Comparison of ENCODE assay signal across 8 cellular contexts in genomic region chr5:124747770-124748686, GRCh38. TPM values are rescaled to one million over a fixed set of nuclear protein-coding genes. Genes with fewer than 3 reads are reported as not detected.
DNase-seq lines count a peak whose midpoint lies in the region; ATAC-seq and TF ChIP-seq lines count a peak whose summit lies in the region.

No MANE protein-coding gene starts in this region.

- no peaks in the 10 kb centered on the region for H3K9me3 ChIP-seq in SJCRH30 (replicated peaks)
- no peaks in the 10 kb centered on the region for H3K9me3 ChIP-seq in fibroblast of lung (ENCODE audit: control insufficient read depth, insufficient read depth, low read depth, low read length)
- no peaks in the 10 kb centered on the region for H3K9me3 ChIP-seq in neuron (ENCODE audit: low read length)

- DNase-seq in Ammon's horn (ENCODE audit: low spot score): peak; percentile 68
- peak; percentile 42 to 69 for DNase-seq in SJCRH30
- peak in 1 of 2 donors; percentile 60 for DNase-seq in fibroblast of lung (ENCODE audit: low read depth in 2 of 2)
- no peak for DNase-seq in D341Med (ENCODE audit: low spot score)
- no peak for DNase-seq in activated CD4-positive, alpha-beta memory T cell treated with anti-CD3 and anti-CD28 coated beads, Interleukin-2, amount 10 ng/mL, durations not matched to agents 7 days and 5 days

- peaks cover 42% of the 10 kb centered on the region for H3K27me3 Mint-ChIP-seq in activated CD4-positive, alpha-beta memory T cell treated with anti-CD3 and anti-CD28 coated beads, Interleukin-2, amount 10 ng/mL, durations not matched to agents 7 days and 5 days

- peaks cover 12% of the 10 kb centered on the region for H3K4me1 ChIP-seq in SJCRH30
- H3K4me1 ChIP-seq in fibroblast of lung (ENCODE audit: control insufficient read depth, extremely low read depth, insufficient read depth, low read length): peaks cover 1% of the 10 kb centered on the region
- H3K4me1 ChIP-seq in neuron (ENCODE audit: insufficient read depth, low read length): peaks cover 18% of the 10 kb centered on the region

- H3K4me3 Mint-ChIP-seq in activated CD4-positive, alpha-beta memory T cell treated with anti-CD3 and anti-CD28 coated beads, Interleukin-2, amount 10 ng/mL, durations not matched to agents 7 days and 5 days: no peak overlapping the region

- TF ChIP-seq CTCF in fibroblast of lung (conservative IDR thresholded peaks at IDR 0.05 in 1 of 2, IDR thresholded peaks at IDR 0.05 in 1 of 2; ENCODE audit: low read depth in 1 of 2, low read length in 2 of 2): no peak

- no peaks in the 10 kb centered on the region for H3K36me3 Mint-ChIP-seq in activated CD4-positive, alpha-beta memory T cell treated with anti-CD3 and anti-CD28 coated beads, Interleukin-2, amount 10 ng/mL, durations not matched to agents 7 days and 5 days (ENCODE audit: low read depth)

- ATAC-seq in GM19035 (IDR thresholded peaks at IDR 0.05; ENCODE audit: unreplicated experiment): peak; percentile 50
- ATAC-seq in HG03280 (IDR thresholded peaks at IDR 0.05; ENCODE audit: unreplicated experiment): peak; percentile 48

- peak overlapping the region; percentile 49 for H3K4me2 ChIP-seq in fibroblast of lung (ENCODE audit: extremely low read depth, insufficient read depth, low read length)

- CTCF ChIA-PET in activated CD4-positive, alpha-beta memory T cell treated with anti-CD3 and anti-CD28 coated beads, Interleukin-2, amount 10 ng/mL, durations not matched to agents 7 days and 5 days (lab: Charles Lee): no interaction called here

- H3K4me1 Mint-ChIP-seq in activated CD4-positive, alpha-beta memory T cell treated with anti-CD3 and anti-CD28 coated beads, Interleukin-2, amount 10 ng/mL, durations not matched to agents 7 days and 5 days: no peaks in the 10 kb centered on the region

- no peaks in the 10 kb centered on the region for H3K9me3 Mint-ChIP-seq in activated CD4-positive, alpha-beta memory T cell treated with anti-CD3 and anti-CD28 coated beads, Interleukin-2, amount 10 ng/mL, durations not matched to agents 7 days and 5 days

- no peak overlapping the region for H3K27ac Mint-ChIP-seq in activated CD4-positive, alpha-beta memory T cell treated with anti-CD3 and anti-CD28 coated beads, Interleukin-2, amount 10 ng/mL, durations not matched to agents 7 days and 5 days

- H3K27ac ChIP-seq in SJCRH30: peak overlapping the region; percentile 83
- peak overlapping the region; percentile 72 for H3K27ac ChIP-seq in fibroblast of lung (ENCODE audit: insufficient read depth, low read length)

- H3K27me3 ChIP-seq in SJCRH30 (no peaks in the 10 kb centered on the region), fibroblast of lung (ENCODE audit: control insufficient read depth, insufficient read depth, low read length) (no peaks in the 10 kb centered on the region), neuron (ENCODE audit: insufficient read depth, low read length) (no peaks in the 10 kb centered on the region)

- peaks cover 28% of the 10 kb centered on the region for H3K79me2 ChIP-seq in fibroblast of lung (ENCODE audit: control insufficient read depth, insufficient read depth, low read length)

- POLR2A ChIA-PET in activated CD4-positive, alpha-beta memory T cell treated with anti-CD3 and anti-CD28 coated beads, Interleukin-2, amount 10 ng/mL, durations not matched to agents 7 days and 5 days (lab: Charles Lee): no interaction called here

- H4K20me1 ChIP-seq in fibroblast of lung (ENCODE audit: control insufficient read depth, extremely low read depth, insufficient read depth, low read length): no peaks in the 10 kb centered on the region

- peak overlapping the region; percentile 57 for H3K9ac ChIP-seq in fibroblast of lung (ENCODE audit: insufficient read depth, low read length)

- H2AFZ ChIP-seq in fibroblast of lung (ENCODE audit: low read length): peak overlapping the region; percentile 37
- no peak overlapping the region for H2AFZ ChIP-seq in neuron (ENCODE audit: low read depth, low read length)

- H3K4me3 ChIP-seq in SJCRH30: peak overlapping the region; percentile 64
- peak overlapping the region; percentile 57 to 96 (median 64) for H3K4me3 ChIP-seq in fibroblast of lung (replicated peaks in 1 of 4; ENCODE audit: control extremely low read depth in 1 of 4, insufficient read depth in 1 of 4, low read depth in 3 of 4, low read length in 4 of 4)
- H3K4me3 ChIP-seq in neuron (ENCODE audit: low read length): peak overlapping the region; percentile 64

- H3K36me3 ChIP-seq in SJCRH30: no peaks in the 10 kb centered on the region
- no peaks in the 10 kb centered on the region for H3K36me3 ChIP-seq in fibroblast of lung (ENCODE audit: control insufficient read depth, insufficient read depth, low read length)
- peaks cover 7% of the 10 kb centered on the region for H3K36me3 ChIP-seq in neuron (ENCODE audit: insufficient read depth, low read length)

RNA-seq across cellular contexts. Expression of gene ZNF608, which starts 1.6 kb away (rescaled TPM):
- total RNA-seq in SJCRH30 (2014; rRNA removed; shearing (Covaris generic)): 10.9 and 12.6 TPM in 2 replicates
- total RNA-seq in fibroblast of lung: 18.0 and 25.3 TPM in 2 replicates
- polyA plus RNA-seq in fibroblast of lung: 12.4 and 16.5 TPM in 2 replicates
- polyA plus RNA-seq in fibroblast of lung (2012): 11.4 and 12.2 TPM in 2 replicates
- polyA minus RNA-seq in fibroblast of lung (ENCODE audit: low replicate concordance): 7.8 and 16.1 TPM in 2 replicates
- not detected for total RNA-seq in activated CD4-positive, alpha-beta memory T cell treated with anti-CD3 and anti-CD28 coated beads, Interleukin-2, amount 10 ng/mL, durations not matched to agents 7 days and 5 days

Comparison
In these comparisons a context has a peak if more than half of its experiments do, and no peak if none do; other contexts are left out.
1. DNase-seq: peak in Ammon's horn (single experiment) and SJCRH30 (2 of 2); none in D341Med (single experiment) and activated CD4-positive, alpha-beta memory T cell treated with anti-CD3 and anti-CD28 coated beads, Interleukin-2, amount 10 ng/mL, durations not matched to agents 7 days and 5 days (single experiment).
2. RNA of gene ZNF608, which starts 1.6 kb away (total RNA-seq): 18.0 to 25.3 TPM in fibroblast of lung and 10.9 to 12.6 TPM in SJCRH30; not detected in activated CD4-positive, alpha-beta memory T cell treated with anti-CD3 and anti-CD28 coated beads, Interleukin-2, amount 10 ng/mL, durations not matched to agents 7 days and 5 days; every median in the first group is over 10 times any median in the second.
3. Peak in every context shown above with its lines, with median percentiles within 50 percentile points of each other: H3K4me3 ChIP-seq.